ENCODE assay signal across 1 cellular context in the genomic region with DNA sequence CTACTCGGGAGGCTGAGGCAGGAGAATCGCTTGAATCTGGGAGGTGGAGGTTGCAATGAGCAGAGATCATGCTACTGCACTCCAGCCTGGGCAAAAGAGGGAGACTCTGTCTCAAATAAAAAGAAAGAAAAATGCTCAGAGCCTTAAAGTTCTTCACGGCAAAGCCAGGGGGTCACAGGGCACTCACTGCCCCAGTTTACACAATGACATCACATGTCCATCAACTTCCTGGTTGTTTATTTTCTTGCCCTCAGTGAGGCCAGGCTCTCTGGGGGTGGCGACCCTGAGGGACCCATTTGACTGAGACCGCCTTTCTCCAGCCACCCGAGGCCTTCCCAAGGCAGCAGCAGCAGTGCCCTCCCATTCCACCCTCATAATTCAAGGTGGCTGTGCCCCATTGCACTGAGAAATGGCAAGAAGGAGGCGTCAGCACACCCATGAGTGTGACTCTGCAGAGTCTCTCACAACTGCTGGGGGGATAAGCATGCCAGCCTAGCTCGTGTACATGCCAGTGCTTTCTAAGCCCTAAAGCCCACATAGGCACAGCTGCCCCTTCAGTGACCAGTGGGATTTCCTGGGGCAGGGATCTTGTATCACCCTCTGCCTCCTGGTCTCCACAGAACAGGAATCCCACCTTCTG.
A peak's percentile ranks its signal among the peaks of the same experiment; 100 is the strongest.
TF ChIP-seq lines count a peak whose summit lies in the region.

No MANE protein-coding gene starts in this region.

TF ChIP-seq in HepG2, 621 proteins besides CTCF, POLR2A, EP300 and RAD21 (continued from another document and continues in another):
- TF ChIP-seq, protein P1, sequence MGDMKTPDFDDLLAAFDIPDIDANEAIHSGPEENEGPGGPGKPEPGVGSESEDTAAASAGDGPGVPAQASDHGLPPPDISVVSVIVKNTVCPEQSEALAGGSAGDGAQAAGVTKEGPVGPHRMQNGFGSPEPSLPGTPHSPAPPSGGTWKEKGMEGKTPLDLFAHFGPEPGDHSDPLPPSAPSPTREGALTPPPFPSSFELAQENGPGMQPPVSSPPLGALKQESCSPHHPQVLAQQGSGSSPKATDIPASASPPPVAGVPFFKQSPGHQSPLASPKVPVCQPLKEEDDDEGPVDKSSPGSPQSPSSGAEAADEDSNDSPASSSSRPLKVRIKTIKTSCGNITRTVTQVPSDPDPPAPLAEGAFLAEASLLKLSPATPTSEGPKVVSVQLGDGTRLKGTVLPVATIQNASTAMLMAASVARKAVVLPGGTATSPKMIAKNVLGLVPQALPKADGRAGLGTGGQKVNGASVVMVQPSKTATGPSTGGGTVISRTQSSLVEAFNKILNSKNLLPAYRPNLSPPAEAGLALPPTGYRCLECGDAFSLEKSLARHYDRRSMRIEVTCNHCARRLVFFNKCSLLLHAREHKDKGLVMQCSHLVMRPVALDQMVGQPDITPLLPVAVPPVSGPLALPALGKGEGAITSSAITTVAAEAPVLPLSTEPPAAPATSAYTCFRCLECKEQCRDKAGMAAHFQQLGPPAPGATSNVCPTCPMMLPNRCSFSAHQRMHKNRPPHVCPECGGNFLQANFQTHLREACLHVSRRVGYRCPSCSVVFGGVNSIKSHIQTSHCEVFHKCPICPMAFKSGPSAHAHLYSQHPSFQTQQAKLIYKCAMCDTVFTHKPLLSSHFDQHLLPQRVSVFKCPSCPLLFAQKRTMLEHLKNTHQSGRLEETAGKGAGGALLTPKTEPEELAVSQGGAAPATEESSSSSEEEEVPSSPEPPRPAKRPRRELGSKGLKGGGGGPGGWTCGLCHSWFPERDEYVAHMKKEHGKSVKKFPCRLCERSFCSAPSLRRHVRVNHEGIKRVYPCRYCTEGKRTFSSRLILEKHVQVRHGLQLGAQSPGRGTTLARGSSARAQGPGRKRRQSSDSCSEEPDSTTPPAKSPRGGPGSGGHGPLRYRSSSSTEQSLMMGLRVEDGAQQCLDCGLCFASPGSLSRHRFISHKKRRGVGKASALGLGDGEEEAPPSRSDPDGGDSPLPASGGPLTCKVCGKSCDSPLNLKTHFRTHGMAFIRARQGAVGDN (CRISPR knock-in tag; IDR thresholded peaks at IDR 0.05): peak; percentile 83
- TF ChIP-seq ZBTB7A (CRISPR knock-in tag; IDR thresholded peaks at IDR 0.05) (peak; percentile 69; the same call in 1 of the 2 replicates), YY1 (IDR thresholded peaks at IDR 0.05; ENCODE audit: insufficient read depth, insufficient replicate concordance, low read depth, low read length) (no peak), ZSCAN30 (CRISPR knock-in tag; IDR thresholded peaks at IDR 0.05) (no peak), ZNF367 (CRISPR knock-in tag; IDR thresholded peaks at IDR 0.05; ENCODE audit: borderline replicate concordance) (no peak), NR2F2 (IDR thresholded peaks at IDR 0.05; ENCODE audit: borderline replicate concordance, low read depth) (peak; percentile 71), HNRNPK (IDR thresholded peaks at IDR 0.05; ENCODE audit: low read depth, low read length, poor library complexity, severe bottlenecking) (no peak), RBM39 (IDR thresholded peaks at IDR 0.05; ENCODE audit: low read depth, low read length, poor library complexity, severe bottlenecking) (no peak), ZNF205 (CRISPR knock-in tag; IDR thresholded peaks at IDR 0.05) (no peak), ZNF138 (CRISPR knock-in tag; IDR thresholded peaks at IDR 0.05; ENCODE audit: low read depth) (no peak), AHR (CRISPR knock-in tag; IDR thresholded peaks at IDR 0.05) (0 out of 2 replicates have a peak, but pooled peaks have one; percentile 18), WIZ (CRISPR knock-in tag; IDR thresholded peaks at IDR 0.05) (no peak; the same call in 1 of the 2 replicates), POLR2AphosphoS2 (IDR thresholded peaks at IDR 0.05; ENCODE audit: low read depth, low read length) (no peak), ZNF776 (CRISPR knock-in tag; IDR thresholded peaks at IDR 0.05) (no peak), EHMT2 (IDR thresholded peaks at IDR 0.05; ENCODE audit: borderline replicate concordance, low read depth, low read length) (no peak), NR2F1 (CRISPR knock-in tag; IDR thresholded peaks at IDR 0.05) (peak in 1 of 2 experiments; percentile 91; a peak in 2 of 4 replicates), ZNF605 (CRISPR knock-in tag; IDR thresholded peaks at IDR 0.05) (peak; percentile 65; the same call in 1 of the 2 replicates), NR2C2 (CRISPR knock-in tag; IDR thresholded peaks at IDR 0.05; ENCODE audit: borderline replicate concordance) (peak; percentile 66; the same call in 1 of the 2 replicates), BORCS8-MEF2B (CRISPR knock-in tag; IDR thresholded peaks at IDR 0.05) (no peak), ZNF234 (CRISPR knock-in tag; conservative IDR thresholded peaks at IDR 0.05) (no peak), HES4 (CRISPR knock-in tag; IDR thresholded peaks at IDR 0.05; ENCODE audit: borderline replicate concordance) (no peak), ZNF292 (CRISPR knock-in tag; IDR thresholded peaks at IDR 0.05; ENCODE audit: borderline replicate concordance, low read depth) (no peak), DR1 (CRISPR knock-in tag; IDR thresholded peaks at IDR 0.05) (no peak), CENPX (CRISPR knock-in tag; IDR thresholded peaks at IDR 0.05) (no peak), ZNF225 (CRISPR knock-in tag; IDR thresholded peaks at IDR 0.05) (no peak), MLLT10 (CRISPR knock-in tag; IDR thresholded peaks at IDR 0.05) (no peak), ZMYM2 (CRISPR knock-in tag; IDR thresholded peaks at IDR 0.05) (no peak), FOXO1 (CRISPR knock-in tag; IDR thresholded peaks at IDR 0.05) (peak; percentile 82; the same call in 1 of the 2 replicates), MIXL1 (CRISPR knock-in tag; IDR thresholded peaks at IDR 0.05) (0 out of 2 replicates have a peak, but pooled peaks have one; percentile 9), SUZ12 (IDR thresholded peaks at IDR 0.05; ENCODE audit: low read depth, low read length) (no peak), HDAC6 (IDR thresholded peaks at IDR 0.05; ENCODE audit: low read depth, low read length) (no peak), SATB2 (CRISPR knock-in tag; IDR thresholded peaks at IDR 0.05) (no peak), CCDC6 (CRISPR knock-in tag; IDR thresholded peaks at IDR 0.05) (0 out of 2 replicates have a peak, but pooled peaks have one; percentile 8), ZNF44 (CRISPR knock-in tag; IDR thresholded peaks at IDR 0.05) (0 out of 2 replicates have a peak, but pooled peaks have one; percentile 28), SRSF9 (IDR thresholded peaks at IDR 0.05; ENCODE audit: borderline replicate concordance, insufficient read depth, low read depth, low read length, poor library complexity, severe bottlenecking) (no peak), HMG20A (CRISPR knock-in tag; IDR thresholded peaks at IDR 0.05; ENCODE audit: borderline replicate concordance) (peak; percentile 45; the same call in 1 of the 2 replicates), MED1 (CRISPR knock-in tag; IDR thresholded peaks at IDR 0.05) (peak; percentile 55), ZNF354B (CRISPR knock-in tag; IDR thresholded peaks at IDR 0.05) (no peak), ZMYM3 (CRISPR knock-in tag; IDR thresholded peaks at IDR 0.05) (no peak), ATRX (CRISPR knock-in tag; IDR thresholded peaks at IDR 0.05; ENCODE audit: borderline replicate concordance) (no peak), ZNF772 (CRISPR knock-in tag; IDR thresholded peaks at IDR 0.05) (no peak), KLF16 (CRISPR knock-in tag; IDR thresholded peaks at IDR 0.05) (no peak), ZNF674 (CRISPR knock-in tag; IDR thresholded peaks at IDR 0.05; ENCODE audit: low read depth) (no peak), ZBTB7B (CRISPR knock-in tag; IDR thresholded peaks at IDR 0.05) (peak; percentile 85; the same call in 1 of the 2 replicates), TRIM24 (CRISPR knock-in tag; IDR thresholded peaks at IDR 0.05) (0 out of 2 replicates have a peak, but pooled peaks have one; percentile 42), NFATC3 (CRISPR knock-in tag; IDR thresholded peaks at IDR 0.05) (no peak), SP4 (CRISPR knock-in tag; IDR thresholded peaks at IDR 0.05) (0 out of 2 replicates have a peak, but pooled peaks have one; percentile 21), ZNF552 (CRISPR knock-in tag; IDR thresholded peaks at IDR 0.05; ENCODE audit: borderline replicate concordance) (no peak), AKAP8 (CRISPR knock-in tag; IDR thresholded peaks at IDR 0.05) (no peak), CAMTA2 (CRISPR knock-in tag; IDR thresholded peaks at IDR 0.05; ENCODE audit: borderline replicate concordance) (no peak; the same call in 1 of the 2 replicates), ZNF550 (CRISPR knock-in tag; IDR thresholded peaks at IDR 0.05; ENCODE audit: borderline replicate concordance) (no peak), ZNF10 (CRISPR knock-in tag; IDR thresholded peaks at IDR 0.05; ENCODE audit: borderline replicate concordance, low read depth) (no peak), ZNF496 (CRISPR knock-in tag; IDR thresholded peaks at IDR 0.05; ENCODE audit: insufficient replicate concordance) (no peak), MTF1 (CRISPR knock-in tag; IDR thresholded peaks at IDR 0.05) (no peak), ZNF761 (CRISPR knock-in tag; conservative IDR thresholded peaks at IDR 0.05) (0 out of 2 replicates have a peak, but pooled peaks have one; percentile 13), ZNF670 (CRISPR knock-in tag; IDR thresholded peaks at IDR 0.05; ENCODE audit: borderline replicate concordance) (no peak), TAF1 (CRISPR knock-in tag; IDR thresholded peaks at IDR 0.05) (no peak; the same call in 1 of the 2 replicates), NFRKB (IDR thresholded peaks at IDR 0.05) (no peak), FOSL1 (CRISPR knock-in tag; IDR thresholded peaks at IDR 0.05; ENCODE audit: borderline replicate concordance) (no peak), GATAD2A (CRISPR knock-in tag; IDR thresholded peaks at IDR 0.05) (peak; percentile 22), ZFP90 (CRISPR knock-in tag; IDR thresholded peaks at IDR 0.05; ENCODE audit: borderline replicate concordance) (0 out of 2 replicates have a peak, but pooled peaks have one; percentile 16), NCOA1 (CRISPR knock-in tag; IDR thresholded peaks at IDR 0.05) (peak; percentile 67; the same call in 1 of the 2 replicates)
- TF ChIP-seq, protein P2, sequence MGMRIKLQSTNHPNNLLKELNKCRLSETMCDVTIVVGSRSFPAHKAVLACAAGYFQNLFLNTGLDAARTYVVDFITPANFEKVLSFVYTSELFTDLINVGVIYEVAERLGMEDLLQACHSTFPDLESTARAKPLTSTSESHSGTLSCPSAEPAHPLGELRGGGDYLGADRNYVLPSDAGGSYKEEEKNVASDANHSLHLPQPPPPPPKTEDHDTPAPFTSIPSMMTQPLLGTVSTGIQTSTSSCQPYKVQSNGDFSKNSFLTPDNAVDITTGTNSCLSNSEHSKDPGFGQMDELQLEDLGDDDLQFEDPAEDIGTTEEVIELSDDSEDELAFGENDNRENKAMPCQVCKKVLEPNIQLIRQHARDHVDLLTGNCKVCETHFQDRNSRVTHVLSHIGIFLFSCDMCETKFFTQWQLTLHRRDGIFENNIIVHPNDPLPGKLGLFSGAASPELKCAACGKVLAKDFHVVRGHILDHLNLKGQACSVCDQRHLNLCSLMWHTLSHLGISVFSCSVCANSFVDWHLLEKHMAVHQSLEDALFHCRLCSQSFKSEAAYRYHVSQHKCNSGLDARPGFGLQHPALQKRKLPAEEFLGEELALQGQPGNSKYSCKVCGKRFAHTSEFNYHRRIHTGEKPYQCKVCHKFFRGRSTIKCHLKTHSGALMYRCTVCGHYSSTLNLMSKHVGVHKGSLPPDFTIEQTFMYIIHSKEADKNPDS (CRISPR knock-in tag; IDR thresholded peaks at IDR 0.05): no peak
- TF ChIP-seq, protein P3, sequence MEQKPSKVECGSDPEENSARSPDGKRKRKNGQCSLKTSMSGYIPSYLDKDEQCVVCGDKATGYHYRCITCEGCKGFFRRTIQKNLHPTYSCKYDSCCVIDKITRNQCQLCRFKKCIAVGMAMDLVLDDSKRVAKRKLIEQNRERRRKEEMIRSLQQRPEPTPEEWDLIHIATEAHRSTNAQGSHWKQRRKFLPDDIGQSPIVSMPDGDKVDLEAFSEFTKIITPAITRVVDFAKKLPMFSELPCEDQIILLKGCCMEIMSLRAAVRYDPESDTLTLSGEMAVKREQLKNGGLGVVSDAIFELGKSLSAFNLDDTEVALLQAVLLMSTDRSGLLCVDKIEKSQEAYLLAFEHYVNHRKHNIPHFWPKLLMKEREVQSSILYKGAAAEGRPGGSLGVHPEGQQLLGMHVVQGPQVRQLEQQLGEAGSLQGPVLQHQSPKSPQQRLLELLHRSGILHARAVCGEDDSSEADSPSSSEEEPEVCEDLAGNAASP (CRISPR knock-in tag; IDR thresholded peaks at IDR 0.05; ENCODE audit: borderline replicate concordance): peak; percentile 70; the same call in 1 of the 2 replicates
- TF ChIP-seq, protein P4, sequence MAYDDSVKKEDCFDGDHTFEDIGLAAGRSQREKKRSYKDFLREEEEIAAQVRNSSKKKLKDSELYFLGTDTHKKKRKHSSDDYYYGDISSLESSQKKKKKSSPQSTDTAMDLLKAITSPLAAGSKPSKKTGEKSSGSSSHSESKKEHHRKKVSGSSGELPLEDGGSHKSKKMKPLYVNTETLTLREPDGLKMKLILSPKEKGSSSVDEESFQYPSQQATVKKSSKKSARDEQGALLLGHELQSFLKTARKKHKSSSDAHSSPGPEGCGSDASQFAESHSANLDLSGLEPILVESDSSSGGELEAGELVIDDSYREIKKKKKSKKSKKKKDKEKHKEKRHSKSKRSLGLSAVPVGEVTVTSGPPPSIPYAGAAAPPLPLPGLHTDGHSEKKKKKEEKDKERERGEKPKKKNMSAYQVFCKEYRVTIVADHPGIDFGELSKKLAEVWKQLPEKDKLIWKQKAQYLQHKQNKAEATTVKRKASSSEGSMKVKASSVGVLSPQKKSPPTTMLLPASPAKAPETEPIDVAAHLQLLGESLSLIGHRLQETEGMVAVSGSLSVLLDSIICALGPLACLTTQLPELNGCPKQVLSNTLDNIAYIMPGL (CRISPR knock-in tag; IDR thresholded peaks at IDR 0.05; ENCODE audit: borderline replicate concordance in 1 of 2, low read depth in 1 of 2): 0 out of 4 replicates have a peak, but pooled peaks of 1 of the 2 experiments have one; percentile 16
- TF ChIP-seq, protein P5, sequence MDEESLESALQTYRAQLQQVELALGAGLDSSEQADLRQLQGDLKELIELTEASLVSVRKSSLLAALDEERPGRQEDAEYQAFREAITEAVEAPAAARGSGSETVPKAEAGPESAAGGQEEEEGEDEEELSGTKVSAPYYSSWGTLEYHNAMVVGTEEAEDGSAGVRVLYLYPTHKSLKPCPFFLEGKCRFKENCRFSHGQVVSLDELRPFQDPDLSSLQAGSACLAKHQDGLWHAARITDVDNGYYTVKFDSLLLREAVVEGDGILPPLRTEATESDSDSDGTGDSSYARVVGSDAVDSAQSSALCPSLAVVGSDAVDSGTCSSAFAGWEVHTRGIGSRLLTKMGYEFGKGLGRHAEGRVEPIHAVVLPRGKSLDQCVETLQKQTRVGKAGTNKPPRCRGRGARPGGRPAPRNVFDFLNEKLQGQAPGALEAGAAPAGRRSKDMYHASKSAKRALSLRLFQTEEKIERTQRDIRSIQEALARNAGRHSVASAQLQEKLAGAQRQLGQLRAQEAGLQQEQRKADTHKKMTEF (CRISPR knock-in tag; IDR thresholded peaks at IDR 0.05): peak; percentile 38
